8 cellular contexts compared by ENCODE assay signal in the genomic region with DNA sequence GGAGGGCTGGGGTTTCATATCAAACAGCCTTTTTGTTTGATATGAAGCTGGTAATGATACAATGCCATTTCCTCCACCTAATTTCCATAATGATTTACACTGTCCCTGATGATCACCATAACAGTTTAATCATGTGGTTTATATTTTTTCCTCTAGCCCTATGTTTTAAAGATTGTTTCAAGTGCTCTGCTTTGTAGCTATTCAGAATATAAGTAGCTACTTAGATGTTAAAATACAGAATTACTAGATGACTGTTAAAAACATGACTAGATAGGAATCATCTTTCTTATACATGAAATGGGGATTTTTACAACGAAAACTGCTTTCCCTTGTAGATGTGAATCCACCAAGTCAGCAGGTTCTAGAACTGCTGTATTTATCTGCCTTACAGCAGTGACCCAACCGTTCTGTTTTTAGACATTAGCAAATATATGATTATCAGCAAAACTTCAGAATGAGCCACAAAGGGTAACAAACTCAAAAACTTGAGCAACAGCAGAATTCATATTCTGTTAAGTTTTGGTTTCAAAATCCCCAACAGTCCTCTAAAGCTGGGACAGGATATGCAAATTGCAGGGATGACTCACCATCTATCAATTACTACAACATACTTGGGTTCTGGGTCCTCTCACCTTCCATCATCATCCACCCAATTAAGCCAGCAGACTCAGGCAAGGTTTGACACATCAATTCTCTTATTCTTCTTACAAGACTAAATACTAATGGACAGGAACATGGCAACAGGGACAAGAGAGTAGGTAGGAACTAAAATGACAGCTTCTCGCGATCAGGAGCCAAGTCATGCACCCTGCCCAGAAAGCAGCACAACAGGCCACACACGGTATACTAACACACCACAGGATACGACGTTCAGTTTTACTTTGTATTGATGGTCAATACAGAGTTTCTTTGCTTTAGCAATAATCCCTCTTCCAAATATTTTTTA.
DNase-seq lines count a peak whose midpoint lies in the region; ATAC-seq, FAIRE-seq and TF ChIP-seq lines count a peak whose summit lies in the region.

No MANE protein-coding gene starts in this region.

- H3K27ac Mint-ChIP-seq in activated CD8-positive, alpha-beta memory T cell treated with anti-CD3 and anti-CD28 coated beads, Interleukin-2, amount 10 ng/mL, durations not matched to agents 7 days and 5 days, result peak overlapping the region; percentile 97

- no peaks in the 10 kb centered on the region for H3K9me3 Mint-ChIP-seq in activated CD8-positive, alpha-beta memory T cell treated with anti-CD3 and anti-CD28 coated beads, Interleukin-2, amount 10 ng/mL, durations not matched to agents 7 days and 5 days (ENCODE audit: low read depth)

- no peak overlapping the region for H3K4me3 ChIP-seq in bronchial epithelial cell (ENCODE audit: low read depth, low read length)

- no peaks in the 10 kb centered on the region for H3K27me3 ChIP-seq in bronchial epithelial cell (ENCODE audit: control insufficient read depth, insufficient read depth, low read length)

- peaks cover 87% of the 10 kb centered on the region for H3K4me1 Mint-ChIP-seq in activated CD8-positive, alpha-beta memory T cell treated with anti-CD3 and anti-CD28 coated beads, Interleukin-2, amount 10 ng/mL, durations not matched to agents 7 days and 5 days

- peak overlapping the region; percentile 74 for H3K4me3 Mint-ChIP-seq in activated CD8-positive, alpha-beta memory T cell treated with anti-CD3 and anti-CD28 coated beads, Interleukin-2, amount 10 ng/mL, durations not matched to agents 7 days and 5 days

- TF ChIP-seq CTCF in bronchial epithelial cell (IDR thresholded peaks at IDR 0.05; ENCODE audit: insufficient read depth, low read length, severe bottlenecking), result no peak

- no peak for FAIRE-seq in bronchial epithelial cell (lab: Jason Lieb, UNC)

- H3K36me3 ChIP-seq in bronchial epithelial cell (ENCODE audit: control insufficient read depth, insufficient read depth, low read length), result no peaks in the 10 kb centered on the region

- H3K36me3 Mint-ChIP-seq in activated CD8-positive, alpha-beta memory T cell treated with anti-CD3 and anti-CD28 coated beads, Interleukin-2, amount 10 ng/mL, durations not matched to agents 7 days and 5 days, result peaks cover 9% of the 10 kb centered on the region

- DNase-seq in activated CD8-positive, alpha-beta memory T cell treated with anti-CD3 and anti-CD28 coated beads, Interleukin-2, amount 10 ng/mL, durations not matched to agents 7 days and 5 days, result peak; percentile 63
- no peak for DNase-seq in activated CD8-positive, alpha-beta memory T cell treated with anti-CD3 and anti-CD28 coated beads, Interleukin-2, amount 50 U/mL, for 4 hours
- DNase-seq in NCI-H69 (lab: John Stamatoyannopoulos, UW) (peak; percentile 3), bronchial epithelial cell (ENCODE audit: low read depth) (peak; percentile 68), lung microvascular endothelial cell (ENCODE audit: low read depth in 2 of 2) (peak; percentile 59 to 68), NCI-H1092 treated with DMSO at 0.1 percent for 48 hours (lab: John Stamatoyannopoulos, UW) (no peak), NCI-H1436 (lab: John Stamatoyannopoulos, UW) (no peak)

- ATAC-seq in activated CD8-positive, alpha-beta memory T cell treated with anti-CD3 and anti-CD28 coated beads, Interleukin-2, amount 10 ng/mL, durations not matched to agents 7 days and 5 days, result peak; percentile 85
- ATAC-seq in HG02623 (IDR thresholded peaks at IDR 0.05; ENCODE audit: unreplicated experiment), result peak; percentile 83

- CTCF ChIA-PET in activated CD8-positive, alpha-beta memory T cell treated with anti-CD3 and anti-CD28 coated beads, Interleukin-2, amount 10 ng/mL, durations not matched to agents 7 days and 5 days (lab: Charles Lee), result interaction anchor here (0.7 to 3.6 kb wide), 8 partner anchors 11 to 83 kb away, joined by 3 to 15 read pairs (median 5); no protein-coding TSS in a partner anchor

- no peaks in the 10 kb centered on the region for H3K27me3 Mint-ChIP-seq in activated CD8-positive, alpha-beta memory T cell treated with anti-CD3 and anti-CD28 coated beads, Interleukin-2, amount 10 ng/mL, durations not matched to agents 7 days and 5 days

Comparison
In these comparisons a context has a peak if more than half of its experiments do, and no peak if none do; other contexts are left out.
1. DNase-seq: peak in activated CD8-positive, alpha-beta memory T cell treated with anti-CD3 and anti-CD28 coated beads, Interleukin-2, amount 10 ng/mL, durations not matched to agents 7 days and 5 days (single experiment), NCI-H69 (single experiment), bronchial epithelial cell (single experiment) and lung microvascular endothelial cell (2 of 2); none in activated CD8-positive, alpha-beta memory T cell treated with anti-CD3 and anti-CD28 coated beads, Interleukin-2, amount 50 U/mL, for 4 hours (single experiment), NCI-H1092 treated with DMSO at 0.1 percent for 48 hours (single experiment) and NCI-H1436 (single experiment).